11 cellular contexts compared by ENCODE assay signal in genomic region chr10:3763035-3763456, GRCh38. TPM values are rescaled to one million over a fixed set of nuclear protein-coding genes. Genes with fewer than 3 reads are reported as not detected.
DNase-seq lines count a peak whose midpoint lies in the region; ATAC-seq and TF ChIP-seq lines count a peak whose summit lies in the region.
"Had no signal": no experiment of that assay in that cellular context is flagged by ENCODE, and none has a peak within 500 bp of the region (broad histone marks: within the 10 kb centered on the region; RNA-seq: fewer than 3 reads in every experiment).

No MANE protein-coding gene starts in this region.

- H4K20me1 ChIP-seq in PC-9 (ENCODE audit: insufficient read depth) (no peaks in the 10 kb centered on the region), neural progenitor cell (ENCODE audit: low read depth) (no peaks in the 10 kb centered on the region)

- H3K4me2 ChIP-seq in PC-9 (peak overlapping the region; percentile 92), neural progenitor cell (no peak overlapping the region)

- H3K4me3 Mint-ChIP-seq in neural progenitor cell = no peak overlapping the region
- H3K4me3 Mint-ChIP-seq: activated CD4-positive, alpha-beta T cell treated with anti-CD3 and anti-CD28 coated beads, Interleukin-2, amount 10 ng/mL, durations not matched to agents 7 days and 5 days had no signal

- no peaks in the 10 kb centered on the region for H3K9me3 Mint-ChIP-seq in neural progenitor cell

- no peaks in the 10 kb centered on the region for H3K36me3 Mint-ChIP-seq in neural progenitor cell

- POLR2A ChIA-PET in PC-9 (lab: Charles Lee; ENCODE audit: unreplicated experiment) = interaction anchor here (0.6 to 1.6 kb wide), 6 partner anchors 23 to 972 kb away, joined by 3 to 11 read pairs (median 3); no protein-coding TSS in a partner anchor

- CTCF ChIA-PET in PC-9 (lab: Charles Lee) = interaction anchor here (0.6 kb wide), 1 partner anchor 49 kb away, joined by 4 read pairs; no protein-coding TSS in a partner anchor

- H3K4me3 ChIP-seq in PC-9 (peak overlapping the region; percentile 57; the same call in 1 of the 2 replicates), epithelial cell of esophagus (ENCODE audit: low read length) (no peak overlapping the region), retinal pigment epithelial cell (ENCODE audit: low read length) (no peak overlapping the region), neural progenitor cell (no peak overlapping the region)
- H3K4me3 ChIP-seq: tibial artery had no signal

- no TSS peak for BruUV-seq in PC-9 (replicated peaks; lab: Mats Ljungman, UMichigan)

- H3K79me2 ChIP-seq in PC-9 (ENCODE audit: low read depth) (no peaks in the 10 kb centered on the region), neural progenitor cell (ENCODE audit: low read depth) (no peaks in the 10 kb centered on the region)

- H3K27me3 Mint-ChIP-seq in neural progenitor cell (ENCODE audit: insufficient read depth, low read depth) = peaks cover 2% of the 10 kb centered on the region
- H3K27me3 Mint-ChIP-seq: activated CD4-positive, alpha-beta T cell treated with anti-CD3 and anti-CD28 coated beads, Interleukin-2, amount 10 ng/mL, durations not matched to agents 7 days and 5 days had no signal

- H3K9me2 ChIP-seq in PC-9 (ENCODE audit: insufficient read depth) = no peaks in the 10 kb centered on the region

- H3K27ac ChIP-seq in PC-9 (peak overlapping the region; percentile 100), neural progenitor cell (no peak overlapping the region)
- H3K27ac ChIP-seq: brain microvascular endothelial cell, tibial artery had no signal

- H3K4me1 Mint-ChIP-seq in neural progenitor cell = peaks cover 15% of the 10 kb centered on the region

- H3K27ac Mint-ChIP-seq in neural progenitor cell = no peak overlapping the region

- H3K4me1 ChIP-seq in PC-9 (replicated peaks; ENCODE audit: insufficient read depth) = peaks cover 80% of the 10 kb centered on the region
- H3K4me1 ChIP-seq in neural progenitor cell = peaks cover 10% of the 10 kb centered on the region

- H3F3A ChIP-seq in PC-9 (ENCODE audit: insufficient read depth, low read depth) (peaks cover 42% of the 10 kb centered on the region), neural progenitor cell (ENCODE audit: low read depth) (peaks cover 11% of the 10 kb centered on the region)

- no peak overlapping the region for H2AFZ ChIP-seq in PC-9
- H2AFZ ChIP-seq in neural progenitor cell (replicated peaks) = no peak overlapping the region

- no peaks in the 10 kb centered on the region for H3K27me3 ChIP-seq in PC-9 (ENCODE audit: insufficient read depth, low read depth)
- H3K27me3 ChIP-seq in neural progenitor cell = peaks cover 59% of the 10 kb centered on the region
- H3K27me3 ChIP-seq: brain microvascular endothelial cell, tibial artery had no signal

- no peak for TF ChIP-seq CTCF in PC-9 (conservative IDR thresholded peaks at IDR 0.05)
- TF ChIP-seq CTCF in epithelial cell of esophagus (IDR thresholded peaks at IDR 0.05; ENCODE audit: insufficient read depth, low read depth, low read length, missing control alignments) = no peak
- TF ChIP-seq CTCF in retinal pigment epithelial cell (conservative IDR thresholded peaks at IDR 0.05; ENCODE audit: low read depth, low read length) = no peak
- no peak for TF ChIP-seq CTCF in neural progenitor cell (IDR thresholded peaks at IDR 0.05)

- H3K9me3 ChIP-seq in PC-9 (ENCODE audit: insufficient read depth, low read depth) (no peaks in the 10 kb centered on the region), neural progenitor cell (ENCODE audit: low read depth) (no peaks in the 10 kb centered on the region)
- H3K9me3 ChIP-seq: tibial artery had no signal

- no peak overlapping the region for H3K9ac ChIP-seq in neural progenitor cell

- intact Hi-C loops in PC-9 (cut with micrococcal nuclease; ENCODE audit: unreplicated experiment) = loop anchor here (1.0 to 5.0 kb wide), 6 partner anchors 19 to 899 kb away; no protein-coding TSS in a partner anchor

- no peak for DNase-seq in activated CD4-positive, CD25-positive, alpha-beta regulatory T cell (lab: John Stamatoyannopoulos, UW)
- peak; percentile 86 to 95 for DNase-seq in PC-9
- DNase-seq in epithelial cell of esophagus (ENCODE audit: low read depth) = peak; percentile 99
- peak; percentile 89 for DNase-seq in retinal pigment epithelial cell (ENCODE audit: low read depth)
- DNase-seq in neural progenitor cell (ENCODE audit: low spot score) = no peak
- no peak for DNase-seq in HPDE6-E6E7 (ENCODE audit: extremely low spot score)
- DNase-seq in midbrain (lab: John Stamatoyannopoulos, UW) = no peak
- DNase-seq: activated CD4-positive, alpha-beta T cell treated with anti-CD3 and anti-CD28 coated beads, Interleukin-2, amount 10 ng/mL, durations not matched to agents 7 days and 5 days; brain microvascular endothelial cell; tibial artery had no signal

- H3K36me3 ChIP-seq in PC-9 (ENCODE audit: low read depth) (no peaks in the 10 kb centered on the region), neural progenitor cell (no peaks in the 10 kb centered on the region)
- H3K36me3 ChIP-seq: brain microvascular endothelial cell, tibial artery had no signal

- ATAC-seq in activated CD4-positive, CD25-positive, alpha-beta regulatory T cell treated with anti-CD3 and anti-CD28 coated beads, Interleukin-2, amount 50 U/mL, for 24 hours = peak; percentile 25 to 28

RNA-seq across cellular contexts. Expression of gene KLF6, which starts 22.0 kb away (rescaled TPM):
- 27.7 and 41.9 TPM in 2 replicates for total RNA-seq in PC-9 (2021)
- total RNA-seq in neural progenitor cell (ENCODE audit: low replicate concordance) = 8.7 and 11.9 TPM in 2 replicates

Comparison
In these comparisons a context has a peak if more than half of its experiments do, and no peak if none do; other contexts are left out.
1. DNase-seq: peak in PC-9 (2 of 2), epithelial cell of esophagus (single experiment) and retinal pigment epithelial cell (single experiment); none in activated CD4-positive, CD25-positive, alpha-beta regulatory T cell (0 of 4), neural progenitor cell (single experiment), HPDE6-E6E7 (single experiment) and midbrain (single experiment).